Comparison of ENCODE assay signal across 8 cellular contexts in genomic region chr18:21914739-21915319, GRCh38.
DNase-seq lines count a peak whose midpoint lies in the region; ATAC-seq and TF ChIP-seq lines count a peak whose summit lies in the region.

No MANE protein-coding gene starts in this region.

- H3K79me2 ChIP-seq in H9 (ENCODE audit: insufficient read depth, low read length): no peaks in the 10 kb centered on the region

- POLR2A ChIA-PET in RWPE1 (lab: Yijun Ruan, JAX; ENCODE audit: low non-redundant PET): no interaction called here

- no peak overlapping the region for H3K18ac ChIP-seq in H9 (ENCODE audit: insufficient read length, low read depth, low read length)

- no peak overlapping the region for H2BK15ac ChIP-seq in H9 (ENCODE audit: low read depth, low read length)

- H4K91ac ChIP-seq in H9 (ENCODE audit: insufficient read length, low read depth, low read length): no peak overlapping the region

- in situ Hi-C loops in transverse colon (cut with MboI; ENCODE audit: low pct_ligation_motif_present in 1 of 4, low pct_unique_long_range_greater_than_20kb in 1 of 4, low sequenced_read_pairs in 3 of 4): loop anchor here in 3 of 4 donors (10.0 to 25.0 kb wide), 5 partner anchors 247 to 650 kb away; partner anchors contain the start of gene GATA6 (in 1 of the 3)

- H2AK5ac ChIP-seq in H9 (ENCODE audit: insufficient read length, low read length): no peak overlapping the region

- no peak for ATAC-seq in HG02870 (IDR thresholded peaks at IDR 0.05; ENCODE audit: unreplicated experiment)
- no peak for ATAC-seq in effector memory CD8-positive, alpha-beta T cell (replicated peaks)

- H3K4me1 Mint-ChIP-seq in H9: peaks cover 5 to 9% of the 10 kb centered on the region in 2 experiments; a peak in 2 of 4 replicates
- no peaks in the 10 kb centered on the region for H3K4me1 Mint-ChIP-seq in effector memory CD8-positive, alpha-beta T cell (ENCODE audit: low read depth in 2 of 2)

- peaks cover 3% of the 10 kb centered on the region in 2 experiments; a peak in 2 of 5 replicates for H3K9me3 Mint-ChIP-seq in H9
- no peaks in the 10 kb centered on the region for H3K9me3 Mint-ChIP-seq in effector memory CD8-positive, alpha-beta T cell

- H4K5ac ChIP-seq in H9 (ENCODE audit: insufficient read length, low read depth, low read length): no peak overlapping the region

- H3K9me3 ChIP-seq in H9 (ENCODE audit: control insufficient read depth, low read depth, low read length) (no peaks in the 10 kb centered on the region), transverse colon (peaks cover 8 to 18% of the 10 kb centered on the region in 2 donors)

- H3K27ac ChIP-seq in H9 (ENCODE audit: insufficient read length, low read depth, low read length): no peak overlapping the region
- H3K27ac ChIP-seq in RWPE1: no peak overlapping the region
- no peak overlapping the region for H3K27ac ChIP-seq in transverse colon

- no peak overlapping the region for H3K23ac ChIP-seq in H9 (ENCODE audit: insufficient read length, low read depth, low read length)

- no peak overlapping the region for H2BK120ac ChIP-seq in H9 (ENCODE audit: low read depth, low read length, poor library complexity, severe bottlenecking)

- intact Hi-C loops in transverse colon (cut with DNase I; ENCODE audit: low total_unique reads): no loop called here

- no peak overlapping the region for H3K4me2 ChIP-seq in H9 (ENCODE audit: insufficient read depth, insufficient read length, low read length)

- no peaks in the 10 kb centered on the region for H4K20me1 ChIP-seq in H9 (ENCODE audit: control insufficient read depth, insufficient read depth, insufficient read length)

- H3K56ac ChIP-seq in H9 (ENCODE audit: insufficient read length, low read depth, low read length): no peak overlapping the region

- H3K4me3 Mint-ChIP-seq in H9: no peak overlapping the region
- H3K4me3 Mint-ChIP-seq in effector memory CD8-positive, alpha-beta T cell: no peak overlapping the region

- H2AFZ ChIP-seq in H9 (ENCODE audit: low read length): no peak overlapping the region

- H2BK12ac ChIP-seq in H9 (ENCODE audit: insufficient read length, low read depth, low read length): no peak overlapping the region

- H3K4ac ChIP-seq in H9 (ENCODE audit: low read depth, low read length): no peak overlapping the region

- WGBS in H9 (ENCODE audit: extremely low coverage, insufficient read length, low lambda C conversion rate): no CpG with 5 or more reads among the region's 2 CpGs
- WGBS in transverse colon (ENCODE audit: low coverage in 1 of 2), 2 donors: 14 to 46% methylated on average over 1 to 2 of the region's 2 CpGs

- H3K9ac ChIP-seq in H9 (ENCODE audit: extremely low read depth, insufficient read length, low read length): no peak overlapping the region

- no peak overlapping the region for H2BK5ac ChIP-seq in H9 (ENCODE audit: insufficient read length, low read length)

- peaks cover 66% of the 10 kb centered on the region for H3K27me3 Mint-ChIP-seq in H9 (ENCODE audit: low read depth)
- peaks cover 33 to 37% of the 10 kb centered on the region in 2 donors for H3K27me3 Mint-ChIP-seq in effector memory CD8-positive, alpha-beta T cell

- H3K36me3 ChIP-seq in transverse colon: no peaks in the 10 kb centered on the region

- H3K27me3 ChIP-seq in H9 (ENCODE audit: insufficient read depth, low read length) (peaks cover 10% of the 10 kb centered on the region), transverse colon (no peaks in the 10 kb centered on the region)

- H3K23me2 ChIP-seq in H9 (ENCODE audit: insufficient read length, low read depth, low read length, poor library complexity, severe bottlenecking): no peaks in the 10 kb centered on the region

- H3K14ac ChIP-seq in H9 (ENCODE audit: insufficient read depth, low read length): no peak overlapping the region

- H2BK20ac ChIP-seq in H9 (ENCODE audit: low read depth, low read length, poor library complexity, severe bottlenecking): no peak overlapping the region

- no peaks in the 10 kb centered on the region for H3K79me1 ChIP-seq in H9 (ENCODE audit: insufficient read depth, low read depth, low read length, poor library complexity, severe bottlenecking)

- TF ChIP-seq EP300 in transverse colon (IDR thresholded peaks at IDR 0.05; ENCODE audit: low read depth): no peak

- H3K4me1 ChIP-seq in H9 (ENCODE audit: insufficient read depth, low read length) (peaks cover 2% of the 10 kb centered on the region; the same call in 1 of the 2 replicates), transverse colon (peaks cover 0 to 8% (median 0%) of the 10 kb centered on the region in 4 donors)

- TF ChIP-seq CTCF in H9 (conservative IDR thresholded peaks at IDR 0.05): peak; percentile 81
- TF ChIP-seq CTCF in RWPE1 (conservative IDR thresholded peaks at IDR 0.05; ENCODE audit: low read depth): peak; percentile 43
- TF ChIP-seq CTCF in transverse colon (IDR thresholded peaks at IDR 0.05): peak; percentile 34 to 64 (median 50)

- H4K8ac ChIP-seq in H9 (replicated peaks; ENCODE audit: insufficient read length, low read depth, low read length): no peak overlapping the region

- no peak for TF ChIP-seq POLR2A in transverse colon (IDR thresholded peaks at IDR 0.05)

- H3T11ph ChIP-seq in H9 (ENCODE audit: low read length): no peak overlapping the region

- H3K4me3 ChIP-seq in transverse colon: no peak overlapping the region

- peak; percentile 51 for DNase-seq in AG08395 (ENCODE audit: low spot score)
- DNase-seq in H9: peak; percentile 65
- DNase-seq in RWPE1 (ENCODE audit: low spot score): peak; percentile 30
- peak; percentile 10 for DNase-seq in foreskin melanocyte
- DNase-seq in transverse colon: peak; percentile 19
- no peak for DNase-seq in CD1c-positive myeloid dendritic cell (ENCODE audit: extremely low spot score)
- DNase-seq in effector memory CD8-positive, alpha-beta T cell: no peak

- no peaks in the 10 kb centered on the region for H3K36me3 Mint-ChIP-seq in H9 (ENCODE audit: insufficient read depth in 1 of 3, low read depth in 3 of 3)
- H3K36me3 Mint-ChIP-seq in effector memory CD8-positive, alpha-beta T cell (ENCODE audit: insufficient read depth): no peaks in the 10 kb centered on the region

- CTCF ChIA-PET in RWPE1 (lab: Yijun Ruan, JAX): interaction anchor here (1.0 kb wide), 1 partner anchor 648 kb away, joined by 3 read pairs; no protein-coding TSS in a partner anchor

- no peak overlapping the region for H3K27ac Mint-ChIP-seq in H9
- no peak overlapping the region for H3K27ac Mint-ChIP-seq in effector memory CD8-positive, alpha-beta T cell

Comparison
In these comparisons a context has a peak if more than half of its experiments do, and no peak if none do; other contexts are left out.
1. DNase-seq: peak in AG08395 (single experiment), H9 (single experiment), RWPE1 (single experiment), foreskin melanocyte (single experiment) and transverse colon (single experiment); none in CD1c-positive myeloid dendritic cell (single experiment) and effector memory CD8-positive, alpha-beta T cell (0 of 3).
2. Peak in every context shown above with its lines, with median percentiles within 50 percentile points of each other: CTCF ChIP-seq.